8 cellular contexts compared by ENCODE assay signal in genomic region chr9:34633851-34634550, GRCh38. TPM values are rescaled to one million over a fixed set of nuclear protein-coding genes. Genes with fewer than 3 reads are reported as not detected.
A peak's percentile ranks its signal among the peaks of the same experiment; 100 is the strongest.
DNase-seq lines count a peak whose midpoint lies in the region; ATAC-seq and TF ChIP-seq lines count a peak whose summit lies in the region.

No MANE protein-coding gene starts in this region.

- H3K27me3 ChIP-seq in MM.1S (replicated peaks; ENCODE audit: insufficient read depth, low read length) (peaks cover 24% of the 10 kb centered on the region), heart left ventricle (peaks cover 0 to 18% (median 8%) of the 10 kb centered on the region in 9 donors)

- H3K79me2 ChIP-seq in MM.1S (ENCODE audit: low read length) = peaks cover 25% of the 10 kb centered on the region

- H3K36me3 ChIP-seq in MM.1S (replicated peaks; ENCODE audit: insufficient read depth, low read length) = no peaks in the 10 kb centered on the region
- H3K36me3 ChIP-seq in heart left ventricle = peaks cover 0 to 8% (median 0%) of the 10 kb centered on the region in 9 donors

- H3K9me3 ChIP-seq in MM.1S (replicated peaks; ENCODE audit: insufficient read depth, low read length) (no peaks in the 10 kb centered on the region), heart left ventricle (no peaks in the 10 kb centered on the region)

- no peak overlapping the region for H3K9ac ChIP-seq in MM.1S (ENCODE audit: low read length)

- no peak overlapping the region for H2AFZ ChIP-seq in MM.1S (ENCODE audit: low read length)

- H3K4me3 ChIP-seq in MM.1S (ENCODE audit: low read length) = no peak overlapping the region
- no peak overlapping the region for H3K4me3 ChIP-seq in heart left ventricle

- H3F3A ChIP-seq in MM.1S (ENCODE audit: insufficient read depth, low read length) = peaks cover 7% of the 10 kb centered on the region; the same call in 1 of the 2 replicates

- intact Hi-C loops in heart left ventricle (cut with DNase I) = loop anchor here in 7 of 10 donors (1.0 to 2.0 kb wide), 2 partner anchors 21 kb away; partner anchors contain the start of gene RPP25L (in 5 of the 7)

- POLR2A ChIA-PET in activated naive CD8-positive, alpha-beta T cell treated with anti-CD3 and anti-CD28 coated beads, Interleukin-2, amount 10 ng/mL, durations not matched to agents 7 days and 5 days (lab: Charles Lee) = interaction anchor here (1.1 to 7.1 kb wide), 5 partner anchors 11 to 31 kb away, joined by 3 to 117 read pairs (median 11); partner anchors contain the start of genes DCTN3, GALT and RPP25L

- peaks cover 20% of the 10 kb centered on the region for H3K27me3 Mint-ChIP-seq in activated naive CD8-positive, alpha-beta T cell treated with anti-CD3 and anti-CD28 coated beads, Interleukin-2, amount 10 ng/mL, durations not matched to agents 7 days and 5 days

- H3K9me3 Mint-ChIP-seq in activated naive CD8-positive, alpha-beta T cell treated with anti-CD3 and anti-CD28 coated beads, Interleukin-2, amount 10 ng/mL, durations not matched to agents 7 days and 5 days = no peaks in the 10 kb centered on the region

- H3K27ac Mint-ChIP-seq in activated naive CD8-positive, alpha-beta T cell treated with anti-CD3 and anti-CD28 coated beads, Interleukin-2, amount 10 ng/mL, durations not matched to agents 7 days and 5 days = no peak overlapping the region

- H4K20me1 ChIP-seq in MM.1S (ENCODE audit: insufficient read depth, low read length) = no peaks in the 10 kb centered on the region

- DNase-seq in MM.1S (peak; percentile 62), SKM-1 treated with dmso at 0.1 percent for 144 hours (lab: John Stamatoyannopoulos, UW; ENCODE audit: unreplicated experiment) (peak; percentile 70), heart left ventricle (peak in 4 of 5 donors; percentile 46 to 78 (median 67)), renal cortical epithelial cell (ENCODE audit: low read depth) (peak; percentile 56)
- peak; percentile 83 for DNase-seq in activated naive CD8-positive, alpha-beta T cell treated with anti-CD3 and anti-CD28 coated beads, Interleukin-2, amount 10 ng/mL, durations not matched to agents 7 days and 5 days

- no peak overlapping the region for H3K4me3 Mint-ChIP-seq in activated naive CD8-positive, alpha-beta T cell treated with anti-CD3 and anti-CD28 coated beads, Interleukin-2, amount 10 ng/mL, durations not matched to agents 7 days and 5 days

- peaks cover 35% of the 10 kb centered on the region for H3K4me1 Mint-ChIP-seq in activated naive CD8-positive, alpha-beta T cell treated with anti-CD3 and anti-CD28 coated beads, Interleukin-2, amount 10 ng/mL, durations not matched to agents 7 days and 5 days

- no peaks in the 10 kb centered on the region for H3K9me2 ChIP-seq in MM.1S (replicated peaks; ENCODE audit: insufficient read depth, low read length)

- ATAC-seq in activated naive CD8-positive, alpha-beta T cell treated with anti-CD3 and anti-CD28 coated beads, Interleukin-2, amount 10 ng/mL, durations not matched to agents 7 days and 5 days (ENCODE audit: low read depth) = peak; percentile 21
- peak in 3 of 4 donors; percentile 14 to 29 (median 19) for ATAC-seq in heart left ventricle
- ATAC-seq in HG03469 (IDR thresholded peaks at IDR 0.05; ENCODE audit: unreplicated experiment) = no peak

- TF ChIP-seq POLR2A in heart left ventricle (IDR thresholded peaks at IDR 0.05) = no peak

- H3K4me2 ChIP-seq in MM.1S (ENCODE audit: low read depth, low read length) = no peak overlapping the region

- peaks cover 2% of the 10 kb centered on the region for H3K36me3 Mint-ChIP-seq in activated naive CD8-positive, alpha-beta T cell treated with anti-CD3 and anti-CD28 coated beads, Interleukin-2, amount 10 ng/mL, durations not matched to agents 7 days and 5 days

- WGBS in heart left ventricle, 4 donors = 19 to 21% (median 20%) methylated on average over 3 of the region's 3 CpGs

- peak overlapping the region; percentile 91 for H3K27ac ChIP-seq in 22Rv1
- H3K27ac ChIP-seq in MM.1S (ENCODE audit: low read length) = no peak overlapping the region
- H3K27ac ChIP-seq in heart left ventricle = no peak overlapping the region

- H3K4me1 ChIP-seq in MM.1S (ENCODE audit: low read length) (peaks cover 8% of the 10 kb centered on the region), heart left ventricle (peaks cover 0 to 32% (median 22%) of the 10 kb centered on the region in 12 donors)

- peak; percentile 97 for TF ChIP-seq CTCF in 22Rv1 (IDR thresholded peaks at IDR 0.05)
- peak; percentile 90 for TF ChIP-seq CTCF in GM12873 (IDR thresholded peaks at IDR 0.05; ENCODE audit: insufficient read depth, low read depth, low read length, missing control alignments)
- TF ChIP-seq CTCF in MM.1S (IDR thresholded peaks at IDR 0.05; ENCODE audit: low read length) = peak; percentile 90
- peak; percentile 74 to 92 (median 84) for TF ChIP-seq CTCF in heart left ventricle (IDR thresholded peaks at IDR 0.05)

RNA-seq across cellular contexts. Expression of gene SIGMAR1, which starts 3.6 kb away (rescaled TPM):
- total RNA-seq in activated naive CD8-positive, alpha-beta T cell treated with anti-CD3 and anti-CD28 coated beads, Interleukin-2, amount 10 ng/mL, durations not matched to agents 7 days and 5 days = 10 to 100 TPM; 48.8 to 55.4 TPM
- total RNA-seq in heart left ventricle (10 to 100 TPM; 17.0 to 40.8 (median 24.9) TPM), renal cortical epithelial cell (36.8 and 56.1 TPM in 2 replicates)
- polyA plus RNA-seq in heart left ventricle = 10 to 100 TPM; 21.1 to 55.3 TPM

RNA-seq across cellular contexts. Expression of gene ARID3C, which starts 5.1 kb away (rescaled TPM):
- not detected for total RNA-seq in activated naive CD8-positive, alpha-beta T cell treated with anti-CD3 and anti-CD28 coated beads, Interleukin-2, amount 10 ng/mL, durations not matched to agents 7 days and 5 days
- total RNA-seq in heart left ventricle (under 1 TPM in 1 of 9 donors, not detected in 8; 0.20 TPM), renal cortical epithelial cell (not detected in 2 replicates)
- polyA plus RNA-seq in heart left ventricle = not detected

RNA-seq across cellular contexts. Expression of gene GALT, which starts 12.5 kb away (rescaled TPM):
- 100 to 1,000 TPM; 119 to 127 TPM for total RNA-seq in activated naive CD8-positive, alpha-beta T cell treated with anti-CD3 and anti-CD28 coated beads, Interleukin-2, amount 10 ng/mL, durations not matched to agents 7 days and 5 days
- total RNA-seq in heart left ventricle = 10 to 100 TPM; 33.2 to 67.9 (median 41.2) TPM
- polyA plus RNA-seq in heart left ventricle = 10 to 100 TPM; 16.8 to 44.5 TPM
- total RNA-seq in renal cortical epithelial cell = 24.7 and 30.2 TPM in 2 replicates

RNA-seq across cellular contexts. Expression of gene DCTN3, which starts 13.7 kb away (rescaled TPM):
- total RNA-seq in activated naive CD8-positive, alpha-beta T cell treated with anti-CD3 and anti-CD28 coated beads, Interleukin-2, amount 10 ng/mL, durations not matched to agents 7 days and 5 days = 100 to 1,000 TPM; 121 to 122 TPM
- total RNA-seq in heart left ventricle (100 to 1,000 TPM; 104 to 155 (median 125) TPM), renal cortical epithelial cell (50.4 and 79.3 TPM in 2 replicates)
- 100 to 1,000 TPM in 1 of 2 donors, 10 to 100 TPM in 1; 73.8 to 118 TPM for polyA plus RNA-seq in heart left ventricle

RNA-seq across cellular contexts. Expression of gene IL11RA, which starts 18.0 kb away (rescaled TPM):
- 10 to 100 TPM; 77.0 to 79.1 TPM for total RNA-seq in activated naive CD8-positive, alpha-beta T cell treated with anti-CD3 and anti-CD28 coated beads, Interleukin-2, amount 10 ng/mL, durations not matched to agents 7 days and 5 days
- 100 to 1,000 TPM in 1 of 9 donors, 10 to 100 TPM in 8; 32.4 to 113 (median 50.1) TPM for total RNA-seq in heart left ventricle
- polyA plus RNA-seq in heart left ventricle = 10 to 100 TPM; 20.8 to 23.3 TPM
- 4.2 and 4.5 TPM in 2 replicates for total RNA-seq in renal cortical epithelial cell
